27 cellular contexts compared by ENCODE assay signal in genomic region chr1:32888677-32889420, GRCh38. TPM values are rescaled to one million over a fixed set of nuclear protein-coding genes. Genes with fewer than 3 reads are reported as not detected.
A peak's percentile ranks its signal among the peaks of the same experiment; 100 is the strongest.
DNase-seq lines count a peak whose midpoint lies in the region; ATAC-seq, FAIRE-seq and TF ChIP-seq lines count a peak whose summit lies in the region.
"Had no signal": no experiment of that assay in that cellular context is flagged by ENCODE, and none has a peak within 500 bp of the region (broad histone marks: within the 10 kb centered on the region; RNA-seq: fewer than 3 reads in every experiment).

No MANE protein-coding gene starts in this region.

- H3K14ac ChIP-seq in H9 (ENCODE audit: insufficient read depth, low read length), result no peak overlapping the region

- no peak overlapping the region for H2AK5ac ChIP-seq in H9 (ENCODE audit: insufficient read length, low read length)

- no peak overlapping the region for H2BK15ac ChIP-seq in H9 (ENCODE audit: low read depth, low read length)

- no peak overlapping the region for H3K56ac ChIP-seq in H9 (ENCODE audit: insufficient read length, low read depth, low read length)

- no peaks in the 10 kb centered on the region for H3K79me2 ChIP-seq in H9 (ENCODE audit: insufficient read depth, low read length)

- peaks cover 5 to 8% of the 10 kb centered on the region in 2 experiments; a peak in 4 of 5 replicates for H3K9me3 Mint-ChIP-seq in H9
- H3K9me3 Mint-ChIP-seq: CD4-positive, alpha-beta T cell; CD8-positive, alpha-beta T cell had no signal

- H3K79me1 ChIP-seq in H9 (ENCODE audit: insufficient read depth, low read depth, low read length, poor library complexity, severe bottlenecking), result no peaks in the 10 kb centered on the region

- H3K9ac ChIP-seq in kidney (ENCODE audit: low read length in 2 of 2), result no peak overlapping the region
- no peak overlapping the region for H3K9ac ChIP-seq in H9 (ENCODE audit: extremely low read depth, insufficient read length, low read length)
- H3K9ac ChIP-seq: BLaER1 treated with 17β-estradiol and CSF1 and Interleukin-3, amounts not matched to agents 10 nM and 100 nM had no signal

- WGBS in aorta, 2 donors, result 91 to 93% methylated on average over 24 of the region's 24 CpGs
- no CpG with 5 or more reads among the region's 24 CpGs for WGBS in H9 (ENCODE audit: extremely low coverage, insufficient read length, low lambda C conversion rate)

- no peak overlapping the region for H3K4me2 ChIP-seq in H9 (ENCODE audit: insufficient read depth, insufficient read length, low read length)
- H3K4me2 ChIP-seq: A549; BLaER1 treated with 17β-estradiol and CSF1 and Interleukin-3, amounts not matched to agents 10 nM and 100 nM had no signal

- no peak overlapping the region for H4K91ac ChIP-seq in H9 (ENCODE audit: insufficient read length, low read depth, low read length)

- no peak overlapping the region for H2BK120ac ChIP-seq in H9 (ENCODE audit: low read depth, low read length, poor library complexity, severe bottlenecking)

- H4K5ac ChIP-seq in H9 (ENCODE audit: insufficient read length, low read depth, low read length), result no peak overlapping the region

- intact Hi-C loops in kidney (cut with DNase I), result no loop called here
- intact Hi-C loops in posterior vena cava (cut with DNase I), result no loop called here
- intact Hi-C loops in aorta (cut with DNase I), result no loop called here
- intact Hi-C loops in Right ventricle myocardium superior (cut with DNase I), result no loop called here

- H3K4me1 Mint-ChIP-seq in H9, result peaks cover 2 to 25% of the 10 kb centered on the region in 2 experiments; a peak in 2 of 4 replicates

- TF ChIP-seq CTCF in kidney (IDR thresholded peaks at IDR 0.05; ENCODE audit: borderline replicate concordance, extremely low read depth, insufficient read depth) (no peak), H9 (conservative IDR thresholded peaks at IDR 0.05) (no peak)

- no peak overlapping the region for H2BK20ac ChIP-seq in H9 (ENCODE audit: low read depth, low read length, poor library complexity, severe bottlenecking)

- H3K23ac ChIP-seq in H9 (ENCODE audit: insufficient read length, low read depth, low read length), result no peak overlapping the region

- H3K4me3 Mint-ChIP-seq in H9, result no peak overlapping the region
- H3K4me3 Mint-ChIP-seq: B cell; CD4-positive, alpha-beta T cell; CD8-positive, alpha-beta T cell had no signal

- peak; percentile 1 for DNase-seq in Daoy (ENCODE audit: low read depth)
- peak; percentile 57 for DNase-seq in kidney
- peak; percentile 61 for DNase-seq in posterior vena cava (ENCODE audit: low spot score)
- DNase-seq in aorta, result peak; percentile 32 to 69
- DNase-seq in H9, result no peak
- no peak for DNase-seq in Right ventricle myocardium superior
- DNase-seq: AML-193; Caco-2; Calu3; CD4-positive, alpha-beta T cell; CD8-positive, alpha-beta T cell; DMS79 treated with DMSO at 0.1 percent for 48 hours; EL; GDM1 had no signal

- H4K20me1 ChIP-seq in H9 (ENCODE audit: control insufficient read depth, insufficient read depth, insufficient read length), result peaks cover 3% of the 10 kb centered on the region

- H2BK5ac ChIP-seq in H9 (ENCODE audit: insufficient read length, low read length), result no peak overlapping the region

- no peak overlapping the region for H3K18ac ChIP-seq in H9 (ENCODE audit: insufficient read length, low read depth, low read length)

- H3T11ph ChIP-seq in H9 (ENCODE audit: low read length), result no peak overlapping the region

- H3K36me3 ChIP-seq in kidney (ENCODE audit: control insufficient read depth in 1 of 2, insufficient read depth in 2 of 2, low read length in 2 of 2) (no peaks in the 10 kb centered on the region), aorta (ENCODE audit: control insufficient read depth in 1 of 2, insufficient read depth in 2 of 2, low read length in 1 of 2) (no peaks in the 10 kb centered on the region)
- H3K36me3 ChIP-seq: BLaER1 treated with 17β-estradiol and CSF1 and Interleukin-3, amounts not matched to agents 10 nM and 100 nM had no signal

- H2AFZ ChIP-seq in H9 (ENCODE audit: low read length), result no peak overlapping the region

- H4K8ac ChIP-seq in H9 (replicated peaks; ENCODE audit: insufficient read length, low read depth, low read length), result no peak overlapping the region

- no peaks in the 10 kb centered on the region for H3K27me3 ChIP-seq in aorta (ENCODE audit: control insufficient read depth in 1 of 2, insufficient read depth in 2 of 2, low read length in 1 of 2)
- no peaks in the 10 kb centered on the region; the same call in 1 of the 2 replicates for H3K27me3 ChIP-seq in H9 (ENCODE audit: insufficient read depth, low read length)

- H3K27ac ChIP-seq in kidney (ENCODE audit: low read depth in 2 of 2, low read length in 2 of 2) (no peak overlapping the region), aorta (ENCODE audit: low read depth in 1 of 2, low read length in 2 of 2) (no peak overlapping the region), H9 (ENCODE audit: insufficient read length, low read depth, low read length) (no peak overlapping the region)
- H3K27ac ChIP-seq: 22Rv1; A549; BLaER1 treated with 17β-estradiol and CSF1 and Interleukin-3, amounts not matched to agents 10 nM and 100 nM; C4-2B had no signal

- H3K27ac Mint-ChIP-seq in H9, result no peak overlapping the region
- H3K27ac Mint-ChIP-seq: B cell; CD4-positive, alpha-beta T cell; CD8-positive, alpha-beta T cell had no signal

- H3K4me3 ChIP-seq in kidney (ENCODE audit: low read length in 2 of 2), result no peak overlapping the region
- no peak overlapping the region for H3K4me3 ChIP-seq in aorta (ENCODE audit: low read length in 2 of 2)
- H3K4me3 ChIP-seq: A549; BLaER1 treated with 17β-estradiol and CSF1 and Interleukin-3, amounts not matched to agents 10 nM and 100 nM; GM12878 had no signal

- no peak overlapping the region for H3K4ac ChIP-seq in H9 (ENCODE audit: low read depth, low read length)

- ATAC-seq in aorta (ENCODE audit: low FRiP score) (no peak), GM21723 (IDR thresholded peaks at IDR 0.05; ENCODE audit: unreplicated experiment) (no peak), Right ventricle myocardium superior (ENCODE audit: poor library complexity) (no peak)
- ATAC-seq: A549; CD8-positive, alpha-beta T cell; GM12878 had no signal

- H2BK12ac ChIP-seq in H9 (ENCODE audit: insufficient read length, low read depth, low read length), result no peak overlapping the region

- peaks cover 84% of the 10 kb centered on the region for H3K27me3 Mint-ChIP-seq in H9 (ENCODE audit: low read depth)

- H3K36me3 Mint-ChIP-seq in H9 (ENCODE audit: insufficient read depth in 1 of 3, low read depth in 3 of 3), result peaks cover 0 to 5% (median 0%) of the 10 kb centered on the region in 3 experiments; a peak in 1 of 7 replicates
- H3K36me3 Mint-ChIP-seq: CD8-positive, alpha-beta T cell had no signal

- peaks cover 0 to 4% of the 10 kb centered on the region in 2 donors for H3K4me1 ChIP-seq in kidney (ENCODE audit: control insufficient read depth in 1 of 2, insufficient read depth in 1 of 2, low read depth in 1 of 2, low read length in 2 of 2)
- no peaks in the 10 kb centered on the region for H3K4me1 ChIP-seq in aorta (ENCODE audit: control insufficient read depth in 1 of 2, insufficient read depth in 2 of 2, low read length in 2 of 2)
- no peaks in the 10 kb centered on the region for H3K4me1 ChIP-seq in H9 (ENCODE audit: insufficient read depth, low read length)
- H3K4me1 ChIP-seq: Caco-2 had no signal

- no peaks in the 10 kb centered on the region for H3K9me3 ChIP-seq in kidney (ENCODE audit: control insufficient read depth in 1 of 2, low read length in 2 of 2)
- H3K9me3 ChIP-seq in aorta (ENCODE audit: control insufficient read depth, low read length), result no peaks in the 10 kb centered on the region
- no peaks in the 10 kb centered on the region for H3K9me3 ChIP-seq in H9 (ENCODE audit: control insufficient read depth, low read depth, low read length)
- H3K9me3 ChIP-seq: A549; BLaER1 treated with 17β-estradiol and CSF1 and Interleukin-3, amounts not matched to agents 10 nM and 100 nM; Caco-2 had no signal

- H3K23me2 ChIP-seq in H9 (ENCODE audit: insufficient read length, low read depth, low read length, poor library complexity, severe bottlenecking), result no peaks in the 10 kb centered on the region

- FAIRE-seq in kidney (lab: Jason Lieb, UNC), result no peak
- FAIRE-seq: A549, D721Med, GM12878, GM12892, GM18507 had no signal

RNA-seq across cellular contexts. Expression of gene HPCA, which starts 2.6 kb away (rescaled TPM):
- not detected in 2 replicates for total RNA-seq in Daoy (2014; rRNA removed; shearing (Covaris generic))
- total RNA-seq in kidney, result 0.28 TPM
- 1.2 TPM for polyA plus RNA-seq in kidney (ENCODE audit: insufficient read depth, low read depth, low replicate concordance)
- total RNA-seq in posterior vena cava, result under 1 TPM in 1 of 2 donors, not detected in 1; 0.19 TPM
- under 1 TPM in 1 of 2 donors, not detected in 1; 0.51 TPM for total RNA-seq in aorta
- under 1 TPM in 1 of 2 donors, not detected in 1; 0.90 TPM for polyA plus RNA-seq in aorta
- total RNA-seq in H9 (2021), result 1.1 and 1.2 TPM in 2 replicates
- total RNA-seq in Right ventricle myocardium superior, result not detected
- total RNA-seq: A172; B cell; Caco-2; Calu3; CD4-positive, alpha-beta T cell; CD8-positive, alpha-beta T cell; G401; GM12878 had no signal
- polyA plus RNA-seq: BJ had no signal

RNA-seq across cellular contexts. Expression of gene TMEM54, which starts 12.3 kb away (rescaled TPM):
- total RNA-seq in Daoy (2014; rRNA removed; shearing (Covaris generic)), result 27.7 and 48.1 TPM in 2 replicates
- 45.9 TPM for total RNA-seq in kidney
- polyA plus RNA-seq in kidney (ENCODE audit: insufficient read depth, low read depth, low replicate concordance), result 55.2 TPM
- total RNA-seq in posterior vena cava, result 10 to 100 TPM; 33.5 to 36.0 TPM
- 10 to 100 TPM; 21.1 to 23.8 TPM for total RNA-seq in aorta
- 10 to 100 TPM; 25.3 to 77.5 TPM for polyA plus RNA-seq in aorta
- total RNA-seq in H9 (2021), result 17.2 and 17.7 TPM in 2 replicates
- 10.5 TPM for total RNA-seq in Right ventricle myocardium superior
- total RNA-seq: B cell; CD4-positive, alpha-beta T cell; CD8-positive, alpha-beta T cell had no signal

RNA-seq across cellular contexts. Expression of gene FNDC5, which starts 18.1 kb away (rescaled TPM):
- total RNA-seq in Daoy (2014; rRNA removed; shearing (Covaris generic)), result 2.0 and 2.7 TPM in 2 replicates
- total RNA-seq in kidney (0.35 TPM), posterior vena cava (1 to 10 TPM; 2.4 to 5.0 TPM), aorta (10 to 100 TPM in 1 of 2 donors, 1 to 10 TPM in 1; 5.6 to 17.6 TPM), H9 (2021) (4.5 and 5.9 TPM in 2 replicates), Right ventricle myocardium superior (139 TPM)
- polyA plus RNA-seq in kidney (ENCODE audit: insufficient read depth, low read depth, low replicate concordance) (4.2 TPM), aorta (10 to 100 TPM in 1 of 2 donors, 1 to 10 TPM in 1; 8.1 to 11.7 TPM)
- total RNA-seq: A172; Calu3; CD4-positive, alpha-beta T cell; CD8-positive, alpha-beta T cell; GM12878 had no signal

Comparison
In these comparisons a context has a peak if more than half of its experiments do, and no peak if none do; other contexts are left out.
1. DNase-seq: peak in Daoy (single experiment), kidney (single experiment), posterior vena cava (single experiment) and aorta (2 of 2); none in H9 (single experiment) and Right ventricle myocardium superior (single experiment).